17 cellular contexts compared by ENCODE assay signal in the genomic region with DNA sequence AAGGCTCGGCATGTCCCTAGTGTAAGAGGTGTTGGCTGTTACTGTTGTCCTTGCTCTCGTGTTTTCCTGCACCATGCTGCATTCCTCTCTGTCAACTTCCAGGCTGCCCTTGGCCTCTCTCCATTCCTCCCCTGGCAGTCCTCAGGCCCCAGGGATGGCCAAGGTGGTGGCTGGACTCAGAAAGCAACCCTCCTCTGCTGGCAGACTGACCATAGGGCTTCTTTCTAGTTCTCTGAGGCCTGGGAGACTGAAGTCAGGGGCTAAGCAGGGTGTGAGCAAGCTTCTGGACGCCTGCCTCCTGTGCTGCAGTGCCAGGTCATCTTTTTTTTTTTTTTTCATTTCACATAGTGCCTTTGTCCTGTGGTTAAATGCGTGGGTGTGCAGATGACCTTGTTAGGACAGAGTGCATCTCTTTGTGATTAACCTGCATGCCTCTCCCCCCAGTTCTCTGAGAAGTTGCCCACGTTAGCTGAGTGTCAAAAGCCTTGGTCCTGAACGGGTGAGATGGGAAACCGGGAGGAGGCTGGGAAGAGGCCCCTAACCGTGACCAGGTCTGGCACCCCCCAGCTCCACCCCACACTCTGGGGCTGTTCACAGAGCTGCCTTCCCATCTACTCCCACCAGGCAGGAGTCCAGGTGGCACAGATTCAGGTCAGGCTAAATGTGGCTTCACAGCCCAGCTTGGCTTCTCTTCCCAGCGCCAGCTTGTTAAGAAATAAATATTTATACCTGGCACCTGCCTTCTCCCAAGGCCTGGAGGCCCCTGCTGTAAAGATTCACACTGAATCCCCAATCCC.
A peak's percentile ranks its signal among the peaks of the same experiment; 100 is the strongest.
DNase-seq lines count a peak whose midpoint lies in the region; ATAC-seq and TF ChIP-seq lines count a peak whose summit lies in the region.
"Had no signal": no experiment of that assay in that cellular context is flagged by ENCODE, and none has a peak within 500 bp of the region (broad histone marks: within the 10 kb centered on the region; RNA-seq: fewer than 3 reads in every experiment).

No MANE protein-coding gene starts in this region.

- H4K20me1 ChIP-seq in SK-N-SH (ENCODE audit: insufficient read depth), result no peaks in the 10 kb centered on the region

- intact Hi-C loops in left cardiac atrium (cut with DNase I) (loop anchor here in 1 of 2 donors (5.0 kb wide), 1 partner anchor 106 kb away; no protein-coding TSS in a partner anchor), stomach (cut with DNase I; ENCODE audit: low total_unique reads) (no loop called here)

- H3K36me3 ChIP-seq in WERI-Rb-1, result no peaks in the 10 kb centered on the region
- no peaks in the 10 kb centered on the region for H3K36me3 ChIP-seq in stomach
- H3K36me3 ChIP-seq in SK-N-SH (replicated peaks in 1 of 2; ENCODE audit: control insufficient read depth in 1 of 2, insufficient read depth in 2 of 2, low read length in 1 of 2), result no peaks in the 10 kb centered on the region
- H3K36me3 ChIP-seq: sigmoid colon, upper lobe of left lung had no signal

- peak; percentile 80 to 84 for ATAC-seq in left cardiac atrium
- ATAC-seq: foreskin keratinocyte had no signal

- H2AFZ ChIP-seq in SK-N-SH (ENCODE audit: low read depth), result no peak overlapping the region

- TF ChIP-seq EP300 in stomach (IDR thresholded peaks at IDR 0.05) (no peak), SK-N-SH (IDR thresholded peaks at IDR 0.05; ENCODE audit: borderline replicate concordance in 1 of 2, low read depth in 1 of 2, low read length in 1 of 2) (no peak)

- H3K27me3 ChIP-seq in WERI-Rb-1 (ENCODE audit: insufficient read depth, low read depth, severe bottlenecking) (no peaks in the 10 kb centered on the region), stomach (peaks cover 0 to 68% (median 16%) of the 10 kb centered on the region in 3 donors), SK-N-SH (ENCODE audit: insufficient read depth) (no peaks in the 10 kb centered on the region; the same call in 1 of the 2 replicates)
- H3K27me3 ChIP-seq: upper lobe of left lung had no signal

- no peak overlapping the region for H3K4me2 ChIP-seq in SK-N-SH
- H3K4me2 ChIP-seq: A549 had no signal

- DNase-seq in NCI-H2171 treated with DMSO at 0.1 percent for 48 hours (lab: John Stamatoyannopoulos, UW) (peak; percentile 2), NCI-H2171 (lab: John Stamatoyannopoulos, UW) (no peak), WERI-Rb-1 (no peak), left cardiac atrium (peak; percentile 36), stomach (peak; percentile 45), middle frontal gyrus (ENCODE audit: extremely low spot score, low spot score) (no peak), SK-N-SH (no peak)
- no peak for DNase-seq in stimulated activated naive CD4-positive, alpha-beta T cell treated with Interleukin-2 at 50 U/mL for 16 hours (lab: John Stamatoyannopoulos, UW)
- DNase-seq: activated CD4-positive, alpha-beta T cell treated with anti-CD3 and anti-CD28 coated beads for 4 hours; activated naive CD8-positive, alpha-beta T cell treated with anti-CD3 and anti-CD28 coated beads for 36 hours; central memory CD4-positive, alpha-beta T cell; endodermal cell; foreskin keratinocyte; sigmoid colon; stimulated activated CD4-positive, alpha-beta T cell treated with anti-CD3 and anti-CD28 coated beads, Interleukin-4, amount 100 ng/mL, for 1 hour had no signal

- H3K9ac ChIP-seq in SK-N-SH, result no peak overlapping the region

- H3K9me3 ChIP-seq in WERI-Rb-1 (ENCODE audit: severe bottlenecking), result peaks cover 2% of the 10 kb centered on the region
- no peaks in the 10 kb centered on the region for H3K9me3 ChIP-seq in stomach
- H3K9me3 ChIP-seq in SK-N-SH, result no peaks in the 10 kb centered on the region
- H3K9me3 ChIP-seq: A549, sigmoid colon, upper lobe of left lung had no signal

- H3K4me3 ChIP-seq in WERI-Rb-1 (ENCODE audit: low read depth, low read length) (no peak overlapping the region), stomach (no peak overlapping the region), SK-N-SH (ENCODE audit: low read depth in 2 of 2, low read length in 1 of 2) (no peak overlapping the region)
- H3K4me3 ChIP-seq: A549, sigmoid colon, upper lobe of left lung had no signal

- TF ChIP-seq RAD21 in SK-N-SH (IDR thresholded peaks at IDR 0.05; ENCODE audit: low read length), result no peak

- H3K9me2 ChIP-seq in SK-N-SH, result no peaks in the 10 kb centered on the region

- CTCF ChIA-PET in SK-N-SH (lab: Yijun Ruan, JAX), result interaction anchor here (0.8 to 12.3 kb wide), 3 partner anchors 18 to 122 kb away, joined by 3 to 319 read pairs (median 5); no protein-coding TSS in a partner anchor

- no peaks in the 10 kb centered on the region for H3F3A ChIP-seq in SK-N-SH (replicated peaks; ENCODE audit: insufficient read depth)

- WGBS in stomach, 5 donors, result 14 to 31% (median 19%) methylated on average over 9 of the region's 9 CpGs
- WGBS in SK-N-SH (ENCODE audit: low lambda C conversion rate), result 23% methylated on average over 8 of the region's 9 CpGs

- H3K27ac ChIP-seq in WERI-Rb-1 (0 out of 2 replicates have a peak overlapping the region, but pooled peaks have one; percentile 7), stomach (no peak overlapping the region), SK-N-SH (ENCODE audit: low read depth in 2 of 2, low read length in 1 of 2) (no peak overlapping the region)
- H3K27ac ChIP-seq: A549, foreskin keratinocyte, sigmoid colon, upper lobe of left lung had no signal

- no peak for TF ChIP-seq POLR2A in stomach (IDR thresholded peaks at IDR 0.05)

- peaks cover 0 to 21% (median 11%) of the 10 kb centered on the region in 4 donors for H3K4me1 ChIP-seq in stomach
- no peaks in the 10 kb centered on the region for H3K4me1 ChIP-seq in SK-N-SH (ENCODE audit: control insufficient read depth in 1 of 2, insufficient read depth in 2 of 2, low read depth in 1 of 2, low read length in 1 of 2)
- H3K4me1 ChIP-seq: A549, foreskin keratinocyte had no signal

- no peaks in the 10 kb centered on the region for H3K79me2 ChIP-seq in SK-N-SH (ENCODE audit: insufficient read depth)

- POLR2A ChIA-PET in SK-N-SH (lab: Yijun Ruan, JAX), result no interaction called here

- no peak for TF ChIP-seq CTCF in WERI-Rb-1 (IDR thresholded peaks at IDR 0.05; ENCODE audit: low read depth, low read length)
- TF ChIP-seq CTCF in stomach (IDR thresholded peaks at IDR 0.05), result no peak
- TF ChIP-seq CTCF in SK-N-SH (IDR thresholded peaks at IDR 0.05), result no peak

TF ChIP-seq in SK-N-SH, 30 proteins besides CTCF, POLR2A, EP300 and RAD21:
- TF ChIP-seq USF2 (IDR thresholded peaks at IDR 0.05; ENCODE audit: borderline replicate concordance, low read depth, low read length) (no peak), PBX3 (IDR thresholded peaks at IDR 0.05) (no peak), RCOR1 (IDR thresholded peaks at IDR 0.05; ENCODE audit: low read length) (no peak), GATA2 (CRISPR knock-in tag; IDR thresholded peaks at IDR 0.05) (no peak), JUND (IDR thresholded peaks at IDR 0.05) (no peak), TEAD4 (IDR thresholded peaks at IDR 0.05; ENCODE audit: borderline replicate concordance, insufficient read depth) (no peak), RXRA (IDR thresholded peaks at IDR 0.05; ENCODE audit: borderline replicate concordance, low read depth) (no peak), TCF12 (IDR thresholded peaks at IDR 0.05) (no peak), TAF1 (IDR thresholded peaks at IDR 0.05; ENCODE audit: borderline replicate concordance, low read depth, low read length) (no peak), MEF2A (IDR thresholded peaks at IDR 0.05; ENCODE audit: borderline replicate concordance, low read depth) (no peak)
TF ChIP-seq in SK-N-SH: peak in this region for 0.

Comparison
In these comparisons a context has a peak if more than half of its experiments do, and no peak if none do; other contexts are left out.
1. DNase-seq: peak in NCI-H2171 treated with DMSO at 0.1 percent for 48 hours (single experiment), left cardiac atrium (single experiment) and stomach (single experiment); none in NCI-H2171 (single experiment), WERI-Rb-1 (single experiment), stimulated activated naive CD4-positive, alpha-beta T cell treated with Interleukin-2 at 50 U/mL for 16 hours (single experiment), middle frontal gyrus (single experiment) and SK-N-SH (single experiment).